ENCODE assay signal across 32 cellular contexts in the genomic region with DNA sequence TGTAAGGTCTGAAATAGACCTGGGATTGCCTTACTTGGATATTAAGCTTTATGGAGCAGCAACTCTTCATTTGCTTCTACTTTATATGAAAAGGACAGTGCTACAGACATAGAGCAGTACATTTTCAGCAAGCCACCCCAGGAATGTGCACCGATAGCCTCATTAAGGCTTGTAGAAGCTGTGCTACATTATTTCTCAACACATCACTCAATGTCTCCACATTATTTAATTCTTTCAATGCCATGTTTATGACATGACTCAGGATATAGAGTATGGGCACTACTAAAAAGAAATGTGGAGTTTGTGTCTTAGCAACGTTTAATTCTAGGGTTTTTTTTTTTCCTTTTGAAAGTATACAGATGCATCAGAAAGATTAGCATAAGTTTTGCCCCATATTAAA.
"Had no signal": no experiment of that assay in that cellular context is flagged by ENCODE, and none has a peak within 500 bp of the region (broad histone marks: within the 10 kb centered on the region; RNA-seq: fewer than 3 reads in every experiment).

No MANE protein-coding gene starts in this region.

- H3K27me3 Mint-ChIP-seq: activated CD4-positive, alpha-beta memory T cell treated with anti-CD3 and anti-CD28 coated beads for 36 hours; activated CD4-positive, alpha-beta T cell treated with anti-CD3 and anti-CD28 coated beads for 36 hours; activated CD4-positive, alpha-beta T cell treated with anti-CD3 and anti-CD28 coated beads, Interleukin-2, amount 10 ng/mL, durations not matched to agents 24 days and 14 days; activated CD8-positive, alpha-beta memory T cell treated with anti-CD3 and anti-CD28 coated beads, Interleukin-2, amount 10 ng/mL, durations not matched to agents 7 days and 5 days; activated naive CD4-positive, alpha-beta T cell treated with anti-CD3 and anti-CD28 coated beads, Interleukin-2, amount 10 ng/mL, durations not matched to agents 7 days and 5 days; activated naive CD8-positive, alpha-beta T cell treated with anti-CD3 and anti-CD28 coated beads, Interleukin-2, amount 10 ng/mL, durations not matched to agents 7 days and 5 days; brain; central memory CD8-positive, alpha-beta T cell; dendritic cell treated with granulocyte-macrophage colony-stimulating factor and Interleukin-4, amounts not matched to agents 40 ng/mL and 50 ng/mL, for 4 days had no signal

- H3K36me3 Mint-ChIP-seq: activated CD4-positive, alpha-beta memory T cell treated with anti-CD3 and anti-CD28 coated beads for 36 hours; activated CD8-positive, alpha-beta memory T cell treated with anti-CD3 and anti-CD28 coated beads, Interleukin-2, amount 10 ng/mL, durations not matched to agents 7 days and 5 days; activated naive CD4-positive, alpha-beta T cell treated with anti-CD3 and anti-CD28 coated beads, Interleukin-2, amount 10 ng/mL, durations not matched to agents 7 days and 5 days; activated naive CD4-positive, alpha-beta T cell treated with anti-CD3 and anti-CD28 coated beads, Interleukin-2, amount 50 U/mL, for 72 hours; activated naive CD8-positive, alpha-beta T cell treated with anti-CD3 and anti-CD28 coated beads, Interleukin-2, amount 10 ng/mL, durations not matched to agents 7 days and 5 days; brain had no signal

- ATAC-seq: activated CD4-positive, alpha-beta T cell treated with anti-CD3 and anti-CD28 coated beads for 36 hours; activated CD8-positive, alpha-beta memory T cell treated with anti-CD3 and anti-CD28 coated beads, Interleukin-2, amount 10 ng/mL, durations not matched to agents 7 days and 5 days; activated CD8-positive, alpha-beta T cell treated with anti-CD3 and anti-CD28 coated beads, Interleukin-2, amount 10 ng/mL, durations not matched to agents 7 days and 5 days; activated naive CD4-positive, alpha-beta T cell treated with anti-CD3 and anti-CD28 coated beads, Interleukin-2, amount 50 U/mL, for 72 hours; esophagus mucosa; heart left ventricle had no signal

- H3K4me1 Mint-ChIP-seq: activated CD4-positive, alpha-beta T cell treated with anti-CD3 and anti-CD28 coated beads for 36 hours; activated CD4-positive, alpha-beta T cell treated with anti-CD3 and anti-CD28 coated beads, Interleukin-2, amount 10 ng/mL, durations not matched to agents 24 days and 14 days; activated CD8-positive, alpha-beta memory T cell treated with anti-CD3 and anti-CD28 coated beads, Interleukin-2, amount 10 ng/mL, durations not matched to agents 7 days and 5 days; activated naive CD4-positive, alpha-beta T cell treated with anti-CD3 and anti-CD28 coated beads, Interleukin-2, amount 10 ng/mL, durations not matched to agents 7 days and 5 days; activated naive CD8-positive, alpha-beta T cell treated with anti-CD3 and anti-CD28 coated beads, Interleukin-2, amount 10 ng/mL, durations not matched to agents 7 days and 5 days; central memory CD8-positive, alpha-beta T cell; endodermal cell had no signal

- H3K36me3 ChIP-seq: heart left ventricle had no signal

- DNase-seq: activated CD4-positive, alpha-beta memory T cell treated with anti-CD3 and anti-CD28 coated beads for 36 hours; activated CD4-positive, alpha-beta T cell treated with anti-CD3 and anti-CD28 coated beads for 36 hours; activated CD4-positive, alpha-beta T cell treated with anti-CD3 and anti-CD28 coated beads, Interleukin-2, amount 10 ng/mL, durations not matched to agents 24 days and 14 days; activated CD4-positive, CD25-positive, alpha-beta regulatory T cell; activated CD4-positive, CD25-positive, alpha-beta regulatory T cell treated with anti-CD3 and anti-CD28 coated beads, Interleukin-2, amount 50 U/mL, for 72 hours; activated CD8-positive, alpha-beta memory T cell treated with anti-CD3 and anti-CD28 coated beads, Interleukin-2, amount 10 ng/mL, durations not matched to agents 7 days and 5 days; activated CD8-positive, alpha-beta memory T cell treated with anti-CD3 and anti-CD28 coated beads, Interleukin-2, amount 50 U/mL, for 4 hours; activated CD8-positive, alpha-beta T cell treated with anti-CD3 and anti-CD28 coated beads, Interleukin-2, amount 10 ng/mL, durations not matched to agents 7 days and 5 days; activated effector memory CD4-positive, alpha-beta T cell treated with anti-CD3 and anti-CD28 coated beads, Interleukin-2, amount 50 U/mL, for 16 hours; activated naive CD4-positive, alpha-beta T cell treated with anti-CD3 and anti-CD28 coated beads, Interleukin-2, amount 10 ng/mL, durations not matched to agents 7 days and 5 days; activated naive CD8-positive, alpha-beta T cell treated with anti-CD3 and anti-CD28 coated beads, Interleukin-2, amount 10 ng/mL, durations not matched to agents 7 days and 5 days; activated T-cell treated with anti-CD3 and anti-CD28 coated beads, Interleukin-2, amount 50 U/mL, for 1 hour; activated T-cell treated with anti-CD3 and anti-CD28 coated beads, Interleukin-2, amount 50 U/mL, for 48 hours; amniotic stem cell; anterior cingulate cortex; dorsolateral prefrontal cortex; effector memory CD4-positive, alpha-beta T cell; endodermal cell; foreskin fibroblast; glutamatergic neuron; heart left ventricle; T-helper 2 cell had no signal

- H3K4me3 ChIP-seq: coronary artery, dorsolateral prefrontal cortex, heart left ventricle had no signal

- H3K27ac ChIP-seq: coronary artery, dorsolateral prefrontal cortex, heart left ventricle had no signal

- H3K4me1 ChIP-seq: heart left ventricle had no signal

- H3K27me3 ChIP-seq: dorsolateral prefrontal cortex, heart left ventricle had no signal

- FAIRE-seq: bronchial epithelial cell, frontal cortex had no signal

- H3K9me3 Mint-ChIP-seq: activated CD4-positive, alpha-beta T cell treated with anti-CD3 and anti-CD28 coated beads, Interleukin-2, amount 10 ng/mL, durations not matched to agents 24 days and 14 days; endodermal cell had no signal

- H3K4me3 Mint-ChIP-seq: activated CD4-positive, alpha-beta memory T cell treated with anti-CD3 and anti-CD28 coated beads for 36 hours; activated CD4-positive, alpha-beta T cell treated with anti-CD3 and anti-CD28 coated beads for 36 hours; activated CD4-positive, alpha-beta T cell treated with anti-CD3 and anti-CD28 coated beads, Interleukin-2, amount 10 ng/mL, durations not matched to agents 24 days and 14 days; activated CD8-positive, alpha-beta memory T cell treated with anti-CD3 and anti-CD28 coated beads, Interleukin-2, amount 10 ng/mL, durations not matched to agents 7 days and 5 days; activated CD8-positive, alpha-beta T cell treated with anti-CD3 and anti-CD28 coated beads, Interleukin-2, amount 10 ng/mL, durations not matched to agents 7 days and 5 days; activated naive CD4-positive, alpha-beta T cell treated with anti-CD3 and anti-CD28 coated beads, Interleukin-2, amount 10 ng/mL, durations not matched to agents 7 days and 5 days; activated naive CD8-positive, alpha-beta T cell treated with anti-CD3 and anti-CD28 coated beads, Interleukin-2, amount 10 ng/mL, durations not matched to agents 7 days and 5 days; activated T-helper 1 cell treated with anti-CD3 and anti-CD28 coated beads, Interleukin-12 subunit alpha, Interleukin-12 subunit beta, Interleukin-2, Interleukin-4 antibody, amounts not matched to agents 30 ng/mL and 10 ng/mL and 1 ng/mL, durations not matched to agents 14 hours and 24 hours and 36 hours; brain; central memory CD8-positive, alpha-beta T cell; dendritic cell treated with granulocyte-macrophage colony-stimulating factor and Interleukin-4, amounts not matched to agents 40 ng/mL and 50 ng/mL, for 4 days; endodermal cell had no signal

- H3K27ac Mint-ChIP-seq: activated CD4-positive, alpha-beta memory T cell treated with anti-CD3 and anti-CD28 coated beads for 36 hours; activated CD4-positive, alpha-beta T cell treated with anti-CD3 and anti-CD28 coated beads for 36 hours; activated CD4-positive, alpha-beta T cell treated with anti-CD3 and anti-CD28 coated beads, Interleukin-2, amount 10 ng/mL, durations not matched to agents 24 days and 14 days; activated CD8-positive, alpha-beta memory T cell treated with anti-CD3 and anti-CD28 coated beads, Interleukin-2, amount 10 ng/mL, durations not matched to agents 7 days and 5 days; activated CD8-positive, alpha-beta T cell treated with anti-CD3 and anti-CD28 coated beads, Interleukin-2, amount 10 ng/mL, durations not matched to agents 7 days and 5 days; activated naive CD4-positive, alpha-beta T cell treated with anti-CD3 and anti-CD28 coated beads, Interleukin-2, amount 10 ng/mL, durations not matched to agents 7 days and 5 days; activated naive CD4-positive, alpha-beta T cell treated with anti-CD3 and anti-CD28 coated beads, Interleukin-2, amount 50 U/mL, for 72 hours; activated naive CD8-positive, alpha-beta T cell treated with anti-CD3 and anti-CD28 coated beads, Interleukin-2, amount 10 ng/mL, durations not matched to agents 7 days and 5 days; activated T-helper 1 cell treated with anti-CD3 and anti-CD28 coated beads, Interleukin-12 subunit alpha, Interleukin-12 subunit beta, Interleukin-2, Interleukin-4 antibody, amounts not matched to agents 30 ng/mL and 10 ng/mL and 1 ng/mL, durations not matched to agents 14 hours and 24 hours and 36 hours; activated T-helper 2 cell treated with anti-CD3 and anti-CD28 coated beads, Interferon-gamma antibody, Interleukin-2, Interleukin-4, amounts not matched to agents 10 μg/mL and 5 μg/mL and 100 μg/mL, durations not matched to agents 14 hours and 24 hours and 36 hours; brain; dendritic cell treated with granulocyte-macrophage colony-stimulating factor and Interleukin-4, amounts not matched to agents 40 ng/mL and 50 ng/mL, for 4 days; endodermal cell had no signal
